Comparison of ENCODE assay signal across 2 cellular contexts in genomic region chr4:148868207-148868606, GRCh38.
TF ChIP-seq lines count a peak whose summit lies in the region.

No MANE protein-coding gene starts in this region.

TF ChIP-seq in GM23338, 12 proteins besides CTCF, POLR2A, EP300 and RAD21 (continued from another document):
- TF ChIP-seq ZNF462 (CRISPR knock-in tag; IDR thresholded peaks at IDR 0.05) (no peak), ZNF114 (CRISPR knock-in tag; IDR thresholded peaks at IDR 0.05) (no peak), CREB1 (CRISPR knock-in tag; IDR thresholded peaks at IDR 0.05; ENCODE audit: low read depth) (no peak), STAT1 (IDR thresholded peaks at IDR 0.05; ENCODE audit: unreplicated experiment) (no peak), NANOG (IDR thresholded peaks at IDR 0.05; ENCODE audit: borderline replicate concordance) (no peak), JUNB (IDR thresholded peaks at IDR 0.05; ENCODE audit: unreplicated experiment) (no peak), EZH2phosphoT487 (IDR thresholded peaks at IDR 0.05; ENCODE audit: unreplicated experiment) (no peak), EZH2 (IDR thresholded peaks at IDR 0.05; ENCODE audit: low read depth, unreplicated experiment) (no peak), ZNF331 (CRISPR knock-in tag; IDR thresholded peaks at IDR 0.05; ENCODE audit: low read depth) (no peak), ETS1 (IDR thresholded peaks at IDR 0.05) (no peak), REST (IDR thresholded peaks at IDR 0.05; ENCODE audit: unreplicated experiment) (no peak)
TF ChIP-seq in GM23338: peak in this region for 0.

TF ChIP-seq in H1, 55 proteins besides CTCF, POLR2A, EP300 and RAD21 (continued from another document):
- TF ChIP-seq KDM4A (IDR thresholded peaks at IDR 0.05; ENCODE audit: low read depth, low read length, severe bottlenecking) = no peak
- TF ChIP-seq SP2 (IDR thresholded peaks at IDR 0.05; ENCODE audit: low read length) = no peak
- no peak for TF ChIP-seq TEAD4 (IDR thresholded peaks at IDR 0.05; ENCODE audit: low read depth, low read length)
- no peak for TF ChIP-seq BRCA1 (IDR thresholded peaks at IDR 0.05; ENCODE audit: low read depth, low read length)
- TF ChIP-seq CHD2 (IDR thresholded peaks at IDR 0.05; ENCODE audit: low read length) = no peak
- TF ChIP-seq CBX5 (IDR thresholded peaks at IDR 0.05; ENCODE audit: low read depth, low read length) = no peak
- no peak for TF ChIP-seq RXRA (IDR thresholded peaks at IDR 0.05; ENCODE audit: insufficient read depth, low read depth, low read length)
- no peak for TF ChIP-seq HDAC6 (IDR thresholded peaks at IDR 0.05; ENCODE audit: low read depth, low read length)
- no peak for TF ChIP-seq CEBPB (IDR thresholded peaks at IDR 0.05; ENCODE audit: low read depth, low read length)
- TF ChIP-seq TBP (IDR thresholded peaks at IDR 0.05; ENCODE audit: low read depth, low read length) = no peak
- no peak for TF ChIP-seq CBX8 (IDR thresholded peaks at IDR 0.05; ENCODE audit: borderline replicate concordance, low read depth, low read length)
TF ChIP-seq in H1: peak in this region for 0.
